In the genomic region with DNA sequence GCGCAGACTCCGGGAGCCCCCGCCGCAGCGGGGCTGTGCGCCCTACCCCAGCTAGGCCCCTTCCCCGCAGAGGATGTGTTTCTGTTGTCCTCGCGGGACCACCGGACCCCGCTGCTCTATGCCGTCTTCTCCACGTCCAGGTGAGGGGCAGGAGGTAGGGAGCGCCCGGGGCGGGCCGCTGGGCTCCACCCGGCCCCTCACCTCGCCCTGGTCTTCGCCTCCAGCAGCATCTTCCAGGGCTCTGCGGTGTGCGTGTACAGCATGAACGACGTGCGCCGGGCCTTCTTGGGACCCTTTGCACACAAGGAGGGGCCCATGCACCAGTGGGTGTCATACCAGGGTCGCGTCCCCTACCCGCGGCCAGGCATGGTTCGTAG, we compare ENCODE assay signal across 1 cellular context.
TF ChIP-seq lines count a peak whose summit lies in the region.

No MANE protein-coding gene starts in this region.

TF ChIP-seq in H1, 55 proteins besides CTCF, POLR2A, EP300 and RAD21:
- TF ChIP-seq FOSL1 (IDR thresholded peaks at IDR 0.05; ENCODE audit: insufficient read depth, low read depth, low read length) (no peak), SUZ12 (IDR thresholded peaks at IDR 0.05; ENCODE audit: low read length) (no peak; the same call in 1 of the 2 replicates), PHF8 (conservative IDR thresholded peaks at IDR 0.05; ENCODE audit: low read depth, low read length) (no peak), BRCA1 (IDR thresholded peaks at IDR 0.05; ENCODE audit: low read depth, low read length) (no peak), TBP (IDR thresholded peaks at IDR 0.05; ENCODE audit: low read depth, low read length) (no peak), KDM4A (IDR thresholded peaks at IDR 0.05; ENCODE audit: low read depth, low read length, severe bottlenecking) (no peak), KDM1A (IDR thresholded peaks at IDR 0.05; ENCODE audit: borderline replicate concordance, low read length) (no peak), TEAD4 (IDR thresholded peaks at IDR 0.05; ENCODE audit: low read depth, low read length) (no peak), GABPA (IDR thresholded peaks at IDR 0.05; ENCODE audit: borderline replicate concordance, insufficient read depth, low read length) (no peak), KDM5A (IDR thresholded peaks at IDR 0.05; ENCODE audit: low read length) (no peak), BACH1 (IDR thresholded peaks at IDR 0.05; ENCODE audit: low read length) (no peak), NRF1 (IDR thresholded peaks at IDR 0.05; ENCODE audit: low read depth, low read length) (no peak)
- TF ChIP-seq, protein P1, sequence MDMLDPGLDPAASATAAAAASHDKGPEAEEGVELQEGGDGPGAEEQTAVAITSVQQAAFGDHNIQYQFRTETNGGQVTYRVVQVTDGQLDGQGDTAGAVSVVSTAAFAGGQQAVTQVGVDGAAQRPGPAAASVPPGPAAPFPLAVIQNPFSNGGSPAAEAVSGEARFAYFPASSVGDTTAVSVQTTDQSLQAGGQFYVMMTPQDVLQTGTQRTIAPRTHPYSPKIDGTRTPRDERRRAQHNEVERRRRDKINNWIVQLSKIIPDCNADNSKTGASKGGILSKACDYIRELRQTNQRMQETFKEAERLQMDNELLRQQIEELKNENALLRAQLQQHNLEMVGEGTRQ (IDR thresholded peaks at IDR 0.05; ENCODE audit: low read length) = no peak
TF ChIP-seq in H1: peak in this region for 0.
